1 cellular context compared by ENCODE assay signal in the genomic region with DNA sequence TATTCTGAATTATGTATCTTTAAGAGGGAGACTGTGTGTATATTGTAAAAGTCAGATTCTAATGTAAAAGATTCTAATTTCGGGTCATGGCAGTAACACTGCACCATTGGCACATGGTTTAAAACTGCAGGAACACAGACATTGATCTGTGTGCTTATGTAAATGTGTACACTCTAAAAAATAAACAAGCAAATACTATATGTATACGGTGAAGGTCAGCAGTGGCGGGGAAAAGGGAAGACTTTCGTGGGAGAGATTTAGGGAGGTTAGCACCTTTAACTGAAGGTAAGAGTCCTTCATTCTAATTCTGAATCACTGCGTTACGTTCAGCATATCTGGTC.
TF ChIP-seq lines count a peak whose summit lies in the region.

No MANE protein-coding gene starts in this region.

TF ChIP-seq in HCT116, 20 proteins besides CTCF, POLR2A, EP300 and RAD21 (continued from another document):
- TF ChIP-seq ZNF274 (IDR thresholded peaks at IDR 0.05; ENCODE audit: low read depth, low read length) (no peak), EGR1 (IDR thresholded peaks at IDR 0.05; ENCODE audit: low read depth) (no peak), YY1 (IDR thresholded peaks at IDR 0.05; ENCODE audit: extremely low read depth, insufficient replicate concordance, low read depth, low read length) (no peak), SRF (IDR thresholded peaks at IDR 0.05; ENCODE audit: low read depth) (no peak), EZH2phosphoT487 (IDR thresholded peaks at IDR 0.05; ENCODE audit: borderline replicate concordance) (no peak), ELF1 (IDR thresholded peaks at IDR 0.05; ENCODE audit: borderline replicate concordance, low read depth) (no peak)
- TF ChIP-seq, protein P1, sequence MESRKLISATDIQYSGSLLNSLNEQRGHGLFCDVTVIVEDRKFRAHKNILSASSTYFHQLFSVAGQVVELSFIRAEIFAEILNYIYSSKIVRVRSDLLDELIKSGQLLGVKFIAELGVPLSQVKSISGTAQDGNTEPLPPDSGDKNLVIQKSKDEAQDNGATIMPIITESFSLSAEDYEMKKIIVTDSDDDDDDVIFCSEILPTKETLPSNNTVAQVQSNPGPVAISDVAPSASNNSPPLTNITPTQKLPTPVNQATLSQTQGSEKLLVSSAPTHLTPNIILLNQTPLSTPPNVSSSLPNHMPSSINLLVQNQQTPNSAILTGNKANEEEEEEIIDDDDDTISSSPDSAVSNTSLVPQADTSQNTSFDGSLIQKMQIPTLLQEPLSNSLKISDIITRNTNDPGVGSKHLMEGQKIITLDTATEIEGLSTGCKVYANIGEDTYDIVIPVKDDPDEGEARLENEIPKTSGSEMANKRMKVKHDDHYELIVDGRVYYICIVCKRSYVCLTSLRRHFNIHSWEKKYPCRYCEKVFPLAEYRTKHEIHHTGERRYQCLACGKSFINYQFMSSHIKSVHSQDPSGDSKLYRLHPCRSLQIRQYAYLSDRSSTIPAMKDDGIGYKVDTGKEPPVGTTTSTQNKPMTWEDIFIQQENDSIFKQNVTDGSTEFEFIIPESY (IDR thresholded peaks at IDR 0.05; ENCODE audit: extremely low read depth, insufficient replicate concordance, low read length): no peak
